ENCODE assay signal across 13 cellular contexts in the genomic region with DNA sequence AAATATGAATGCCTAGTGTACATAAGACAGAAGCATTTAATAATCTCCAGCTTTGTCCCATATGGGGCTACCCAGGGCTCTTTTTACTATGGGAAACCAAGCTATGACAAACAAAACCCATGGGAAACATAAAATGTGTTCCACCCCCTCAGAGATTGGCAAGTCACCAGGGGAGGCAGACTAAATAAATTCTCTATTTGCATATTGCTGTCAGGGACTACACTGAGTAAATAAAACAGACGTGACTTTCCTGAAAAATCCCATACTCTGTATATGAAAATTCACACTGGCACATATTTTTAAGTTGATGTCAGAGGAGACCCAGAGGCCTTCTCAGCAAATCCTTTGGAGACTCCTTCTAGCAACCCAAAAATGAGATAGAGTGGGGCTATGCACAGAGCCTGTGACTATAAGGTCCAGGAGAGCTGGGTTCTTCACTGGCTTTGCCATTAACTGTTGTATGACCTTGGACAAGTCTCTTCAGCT. TPM values are rescaled to one million over a fixed set of nuclear protein-coding genes. Genes with fewer than 3 reads are reported as not detected.
DNase-seq lines count a peak whose midpoint lies in the region; ATAC-seq and TF ChIP-seq lines count a peak whose summit lies in the region.
"Had no signal": no experiment of that assay in that cellular context is flagged by ENCODE, and none has a peak within 500 bp of the region (broad histone marks: within the 10 kb centered on the region; RNA-seq: fewer than 3 reads in every experiment).

No MANE protein-coding gene starts in this region.

- intact Hi-C loops in Panc1 (cut with micrococcal nuclease; ENCODE audit: unreplicated experiment) = loop anchor here (10.0 kb wide), 1 partner anchor 485 kb away; no protein-coding TSS in a partner anchor

- WGBS in mesendoderm (ENCODE audit: extremely low coverage, insufficient coverage, low lambda C conversion rate) = no CpG with 5 or more reads among the region's 1 CpG

- TF ChIP-seq CTCF in Panc1 (IDR thresholded peaks at IDR 0.05) (no peak), type B pancreatic cell (conservative IDR thresholded peaks at IDR 0.05) (no peak)

- H3K79me1 ChIP-seq in mesendoderm (ENCODE audit: low read length) = no peaks in the 10 kb centered on the region

- DNase-seq in Panc1 (ENCODE audit: low read depth, low spot score) (no peak), mesendoderm (peak; percentile 27), type B pancreatic cell (ENCODE audit: extremely low spot score, unreplicated experiment) (no peak), G401 (ENCODE audit: low spot score) (no peak)
- DNase-seq: effector memory CD8-positive, alpha-beta T cell; Kasumi-1; T-cell; transverse colon had no signal

- H3K79me2 ChIP-seq in mesendoderm (ENCODE audit: control insufficient read depth, insufficient read depth, low read length) = no peaks in the 10 kb centered on the region

- H2BK15ac ChIP-seq in mesendoderm (replicated peaks; ENCODE audit: low read depth) = no peak overlapping the region

- H3K4me1 Mint-ChIP-seq in type B pancreatic cell (ENCODE audit: unreplicated experiment) = no peaks in the 10 kb centered on the region
- H3K4me1 Mint-ChIP-seq: T-cell had no signal

- no peak overlapping the region for H3K56ac ChIP-seq in mesendoderm (ENCODE audit: low read length)

- no TSS peak for BruUV-seq in Panc1 (replicated peaks; lab: Mats Ljungman, UMichigan)

- H3K27ac ChIP-seq in Panc1 (ENCODE audit: low read length) (no peak overlapping the region), mesendoderm (ENCODE audit: low read depth, low read length) (no peak overlapping the region)
- H3K27ac ChIP-seq: transverse colon had no signal

- no peak overlapping the region for H2BK5ac ChIP-seq in mesendoderm (ENCODE audit: low read length)

- no peak overlapping the region for H3K18ac ChIP-seq in mesendoderm (ENCODE audit: low read length)

- H4K8ac ChIP-seq in mesendoderm (ENCODE audit: low read depth, low read length) = no peak overlapping the region

- no peaks in the 10 kb centered on the region for H3K36me3 Mint-ChIP-seq in type B pancreatic cell
- H3K36me3 Mint-ChIP-seq: T-cell had no signal

- H4K5ac ChIP-seq in mesendoderm (ENCODE audit: low read length) = no peak overlapping the region

- H3K36me3 ChIP-seq in Panc1 (ENCODE audit: control insufficient read depth, insufficient read depth, low read length) = no peaks in the 10 kb centered on the region
- H3K36me3 ChIP-seq in mesendoderm (ENCODE audit: control insufficient read depth, insufficient read depth, low read length) = no peaks in the 10 kb centered on the region
- H3K36me3 ChIP-seq: transverse colon had no signal

- peak; percentile 14 for ATAC-seq in GM18861 (IDR thresholded peaks at IDR 0.05; ENCODE audit: unreplicated experiment)
- ATAC-seq in HG02610 (IDR thresholded peaks at IDR 0.05; ENCODE audit: unreplicated experiment) = peak; percentile 53
- ATAC-seq in Panc1 = peak; percentile 62; the same call in 1 of the 2 replicates
- ATAC-seq in GM19397 (IDR thresholded peaks at IDR 0.05; ENCODE audit: unreplicated experiment) = no peak
- ATAC-seq: effector memory CD8-positive, alpha-beta T cell; T-cell had no signal

- H3K4me3 Mint-ChIP-seq in type B pancreatic cell = no peak overlapping the region
- H3K4me3 Mint-ChIP-seq: effector memory CD8-positive, alpha-beta T cell; T-cell had no signal

- H3K27me3 ChIP-seq in Panc1 (ENCODE audit: control insufficient read depth, insufficient read depth, low read length) (peaks cover 9% of the 10 kb centered on the region; the same call in 1 of the 2 replicates), mesendoderm (ENCODE audit: insufficient read depth, low read length, poor library complexity) (no peaks in the 10 kb centered on the region)

- H3K4me3 ChIP-seq in Panc1 (ENCODE audit: low read depth in 2 of 2, low read length in 2 of 2) (no peak overlapping the region), mesendoderm (ENCODE audit: low read length) (no peak overlapping the region)
- H3K4me3 ChIP-seq: transverse colon had no signal

- no peak overlapping the region for H3K4me2 ChIP-seq in mesendoderm (ENCODE audit: low read length)

- H3K4ac ChIP-seq in mesendoderm (ENCODE audit: low read depth, low read length) = no peak overlapping the region

- H3K9ac ChIP-seq in mesendoderm (ENCODE audit: low read length) = no peak overlapping the region

- in situ Hi-C loops in Panc1 (cut with HindIII; ENCODE audit: low pct_unique_long_range_greater_than_20kb, low sequenced_read_pairs) (no loop called here), G401 (cut with HindIII; ENCODE audit: low sequenced_read_pairs) (no loop called here)

- POLR2A ChIA-PET in Panc1 (lab: Charles Lee) = no interaction called here

- H3K23ac ChIP-seq in mesendoderm (ENCODE audit: low read length) = no peak overlapping the region

- H3K9me3 Mint-ChIP-seq in type B pancreatic cell = no peaks in the 10 kb centered on the region
- H3K9me3 Mint-ChIP-seq: effector memory CD8-positive, alpha-beta T cell had no signal

- CTCF ChIA-PET in Panc1 (lab: Charles Lee) = interaction anchor here (0.9 kb wide), 1 partner anchor 812 kb away, joined by 3 read pairs; no protein-coding TSS in a partner anchor

- peaks cover 7% of the 10 kb centered on the region; the same call in 1 of the 2 replicates for H3K9me3 ChIP-seq in Panc1 (ENCODE audit: control insufficient read depth, insufficient read depth, low read depth, low read length)

- H2BK120ac ChIP-seq in mesendoderm (ENCODE audit: low read depth, low read length) = no peak overlapping the region

- peaks cover 11% of the 10 kb centered on the region for H3K27me3 Mint-ChIP-seq in type B pancreatic cell

- H3K27ac Mint-ChIP-seq in type B pancreatic cell = no peak overlapping the region
- H3K27ac Mint-ChIP-seq: effector memory CD8-positive, alpha-beta T cell; T-cell had no signal

- no peaks in the 10 kb centered on the region for H3K4me1 ChIP-seq in Panc1 (ENCODE audit: control insufficient read depth, insufficient read depth, low read length)
- no peaks in the 10 kb centered on the region for H3K4me1 ChIP-seq in mesendoderm (ENCODE audit: control insufficient read depth, low read depth, low read length)
- H3K4me1 ChIP-seq: transverse colon had no signal

- no peak overlapping the region for H2AK5ac ChIP-seq in mesendoderm (ENCODE audit: low read length)

RNA-seq across cellular contexts. Expression of a gene that starts 44.0 kb away (rescaled TPM):
- total RNA-seq in Panc1 (2021; ENCODE audit: unreplicated experiment) (not detected), type B pancreatic cell (ENCODE audit: low replicate concordance) (0.10 and 19.8 TPM in 2 replicates)
- polyA plus RNA-seq in Panc1 (2012; ENCODE audit: insufficient read length) = not detected
- polyA plus RNA-seq in mesendoderm (2013, experiment 1 of 2) = 0.08 TPM
- 0.15 TPM for polyA plus RNA-seq in mesendoderm (2013, experiment 2 of 2)
- total RNA-seq in G401 (2014; rRNA removed; shearing (Covaris generic)) = 0.12 and 0.61 TPM in 2 replicates
- total RNA-seq: activated CD8-positive, alpha-beta memory T cell treated with anti-CD3 and anti-CD28 coated beads for 36 hours; mononuclear cell had no signal

RNA-seq across cellular contexts. Expression of a gene that starts 49.5 kb away (rescaled TPM):
- total RNA-seq in Panc1 (2021; ENCODE audit: unreplicated experiment) (16.6 TPM), type B pancreatic cell (ENCODE audit: low replicate concordance) (1.7 and 2.0 TPM in 2 replicates)
- 12.7 TPM for polyA plus RNA-seq in Panc1 (2012; ENCODE audit: insufficient read length)
- polyA plus RNA-seq in mesendoderm (2013, experiment 1 of 2) = 0.14 TPM
- 0.15 TPM for polyA plus RNA-seq in mesendoderm (2013, experiment 2 of 2)
- total RNA-seq in G401 (2014; rRNA removed; shearing (Covaris generic)) = 0.37 and 0.81 TPM in 2 replicates
